ENCODE assay signal across 10 cellular contexts in genomic region chr6:167856999-167857660, GRCh38. TPM values are rescaled to one million over a fixed set of nuclear protein-coding genes. Genes with fewer than 3 reads are reported as not detected.
A peak's percentile ranks its signal among the peaks of the same experiment; 100 is the strongest.
DNase-seq lines count a peak whose midpoint lies in the region; ATAC-seq, FAIRE-seq and TF ChIP-seq lines count a peak whose summit lies in the region.
"Had no signal": no experiment of that assay in that cellular context is flagged by ENCODE, and none has a peak within 500 bp of the region (broad histone marks: within the 10 kb centered on the region; RNA-seq: fewer than 3 reads in every experiment).

No MANE protein-coding gene starts in this region.

- TF ChIP-seq CTCF in IMR-90 (conservative IDR thresholded peaks at IDR 0.05; ENCODE audit: low read depth, low read length): no peak
- no peak for TF ChIP-seq CTCF in glutamatergic neuron (IDR thresholded peaks at IDR 0.05; ENCODE audit: partially characterized antibody, unreplicated experiment)

- peaks cover 5% of the 10 kb centered on the region for H3K9me3 Mint-ChIP-seq in glutamatergic neuron (ENCODE audit: unreplicated experiment)
- H3K9me3 Mint-ChIP-seq: activated T-helper 1 cell treated with anti-CD3 and anti-CD28 coated beads, Interleukin-12 subunit alpha, Interleukin-12 subunit beta, Interleukin-2, Interleukin-4 antibody, amounts not matched to agents 30 ng/mL and 10 ng/mL and 1 ng/mL, durations not matched to agents 14 hours and 24 hours and 36 hours had no signal

- no peak overlapping the region for H3K23ac ChIP-seq in IMR-90 (ENCODE audit: low read depth, low read length)

- H3K27me3 Mint-ChIP-seq in glutamatergic neuron (ENCODE audit: unreplicated experiment): peaks cover 4% of the 10 kb centered on the region

- no peaks in the 10 kb centered on the region for H3K36me3 ChIP-seq in IMR-90 (ENCODE audit: control insufficient read depth, insufficient read depth, low read length)
- H3K36me3 ChIP-seq in muscle layer of colon (ENCODE audit: insufficient read depth, low read length): no peaks in the 10 kb centered on the region
- H3K36me3 ChIP-seq: esophagus squamous epithelium had no signal

- no peak overlapping the region for H2AK5ac ChIP-seq in IMR-90 (ENCODE audit: low read depth, low read length)

- no peaks in the 10 kb centered on the region; the same call in 1 of the 2 replicates for H4K20me1 ChIP-seq in IMR-90 (ENCODE audit: insufficient read depth, low read length)

- H2AK9ac ChIP-seq in IMR-90 (replicated peaks; ENCODE audit: low read depth, low read length, poor library complexity): no peak overlapping the region

- H3K18ac ChIP-seq in IMR-90 (ENCODE audit: low read depth, low read length): no peak overlapping the region

- H4K5ac ChIP-seq in IMR-90 (ENCODE audit: low read depth, low read length): no peak overlapping the region

- H3K9me3 ChIP-seq in IMR-90 (ENCODE audit: control insufficient read depth, insufficient read depth, low read length) (no peaks in the 10 kb centered on the region), muscle layer of colon (ENCODE audit: low read length) (no peaks in the 10 kb centered on the region)
- H3K9me3 ChIP-seq: esophagus squamous epithelium had no signal

- BruUV-seq in IMR-90 (replicated peaks; lab: Mats Ljungman, UMichigan): no TSS peak

- FAIRE-seq in GM12891 (lab: Jason Lieb, UNC): peak; percentile 66

- POLR2A ChIA-PET in IMR-90 (lab: Charles Lee; ENCODE audit: unreplicated experiment): no interaction called here

- H3K36me3 Mint-ChIP-seq in glutamatergic neuron (ENCODE audit: unreplicated experiment): no peaks in the 10 kb centered on the region

- ATAC-seq in IMR-90 (ENCODE audit: low read depth): peak; percentile 25; the same call in 1 of the 2 replicates

- dilution Hi-C loops in IMR-90 (cut with HindIII; ENCODE audit: low sequenced_read_pairs, unreplicated experiment): no loop called here

- H3K4me3 ChIP-seq in IMR-90 (ENCODE audit: insufficient read depth, low read depth, low read length): no peak overlapping the region
- H3K4me3 ChIP-seq in muscle layer of colon (ENCODE audit: low read depth in 1 of 2, low read length in 2 of 2): no peak overlapping the region
- H3K4me3 ChIP-seq: esophagus squamous epithelium had no signal

- in situ Hi-C loops in IMR-90 (cut with MboI; ENCODE audit: low sequenced_read_pairs): no loop called here

- H3K9ac ChIP-seq in IMR-90 (ENCODE audit: low read depth, low read length): no peak overlapping the region
- no peak overlapping the region for H3K9ac ChIP-seq in muscle layer of colon (ENCODE audit: low read length)

- no peak overlapping the region for H3K4ac ChIP-seq in IMR-90 (ENCODE audit: low read depth, low read length)

- 33% methylated on average over 1 of the region's 5 CpGs; no CpG with 5 or more reads in 1 of the 2 experiments for WGBS in IMR-90 (ENCODE audit: extremely low coverage in 2 of 2, insufficient read length in 1 of 2), 2 experiments

- peaks cover 68% of the 10 kb centered on the region for H3K4me1 Mint-ChIP-seq in glutamatergic neuron (ENCODE audit: low read depth, unreplicated experiment)

- H2BK5ac ChIP-seq in IMR-90 (ENCODE audit: low read depth, low read length, poor library complexity, severe bottlenecking): peak overlapping the region; percentile 20

- no peak for TF ChIP-seq RAD21 in IMR-90 (IDR thresholded peaks at IDR 0.05; ENCODE audit: low read length)

- H2BK20ac ChIP-seq in IMR-90 (ENCODE audit: low read depth, low read length): no peak overlapping the region

- CTCF ChIA-PET in IMR-90 (lab: Yijun Ruan, JAX): no interaction called here

- no peak overlapping the region for H4K91ac ChIP-seq in IMR-90 (ENCODE audit: insufficient read depth, low read depth, low read length)

- no peak overlapping the region; a peak in 1 of 4 replicates for H4K8ac ChIP-seq in IMR-90 (ENCODE audit: low read depth in 2 of 2, low read length in 2 of 2)

- H2BK15ac ChIP-seq in IMR-90 (ENCODE audit: low read depth, low read length): no peak overlapping the region

- H3K56ac ChIP-seq in IMR-90 (ENCODE audit: extremely low read depth, insufficient read depth, low read length): no peak overlapping the region

- peaks cover 3 to 15% of the 10 kb centered on the region in 2 experiments; a peak in 3 of 4 replicates for H3K79me1 ChIP-seq in IMR-90 (ENCODE audit: low read depth in 1 of 2, low read length in 2 of 2)

- no peak overlapping the region for H2AFZ ChIP-seq in IMR-90 (replicated peaks; ENCODE audit: low read length, poor library complexity)

- TF ChIP-seq POLR2A in GM12891 (IDR thresholded peaks at IDR 0.05; ENCODE audit: low read depth, low read length): no peak
- TF ChIP-seq POLR2A in IMR-90 (IDR thresholded peaks at IDR 0.05; ENCODE audit: low read depth, low read length): no peak

- H3K14ac ChIP-seq in IMR-90 (replicated peaks; ENCODE audit: low read depth, low read length): no peak overlapping the region

- H3K9me1 ChIP-seq in IMR-90 (ENCODE audit: insufficient read depth, low read length): peaks cover 2% of the 10 kb centered on the region; the same call in 1 of the 2 replicates

- no peak overlapping the region for H3K4me3 Mint-ChIP-seq in glutamatergic neuron (ENCODE audit: unreplicated experiment)
- H3K4me3 Mint-ChIP-seq: activated T-helper 1 cell treated with anti-CD3 and anti-CD28 coated beads, Interleukin-12 subunit alpha, Interleukin-12 subunit beta, Interleukin-2, Interleukin-4 antibody, amounts not matched to agents 30 ng/mL and 10 ng/mL and 1 ng/mL, durations not matched to agents 14 hours and 24 hours and 36 hours had no signal

- H3K4me1 ChIP-seq in IMR-90 (ENCODE audit: control insufficient read depth, insufficient read depth, low read length) (no peaks in the 10 kb centered on the region), muscle layer of colon (ENCODE audit: insufficient read depth, low read length) (peaks cover 63% of the 10 kb centered on the region)

- no peak overlapping the region for H2BK120ac ChIP-seq in IMR-90 (ENCODE audit: low read depth, low read length)

- DNase-seq in GM12891 (ENCODE audit: insufficient read length, low spot score): no peak
- peak; percentile 71 for DNase-seq in IMR-90
- peak; percentile 25 to 77 for DNase-seq in dermis microvascular lymphatic vessel endothelial cell (ENCODE audit: low read depth in 2 of 2)
- DNase-seq in ureter (ENCODE audit: low spot score): no peak
- DNase-seq in ecto neural progenitor cell (ENCODE audit: low spot score): no peak
- no peak for DNase-seq in glutamatergic neuron
- DNase-seq in dedifferentiated amniotic fluid mesenchymal stem cell (ENCODE audit: extremely low spot score): no peak
- DNase-seq: esophagus squamous epithelium had no signal

- H3K4me2 ChIP-seq in IMR-90 (ENCODE audit: low read depth, low read length): peak overlapping the region; percentile 28; the same call in 1 of the 2 replicates

- no peaks in the 10 kb centered on the region for H3K27me3 ChIP-seq in IMR-90 (ENCODE audit: control insufficient read depth, insufficient read depth, low read length)
- H3K27me3 ChIP-seq in muscle layer of colon (ENCODE audit: control insufficient read depth in 1 of 2, insufficient read depth in 2 of 2, low read length in 2 of 2): no peaks in the 10 kb centered on the region
- H3K27me3 ChIP-seq: esophagus squamous epithelium had no signal

- H3K27ac ChIP-seq in IMR-90 (ENCODE audit: insufficient read depth, low read length) (no peak overlapping the region), muscle layer of colon (ENCODE audit: low read depth, low read length) (peak overlapping the region; percentile 53)
- H3K27ac ChIP-seq: esophagus squamous epithelium had no signal

- H3K27ac Mint-ChIP-seq in glutamatergic neuron (ENCODE audit: unreplicated experiment): no peak overlapping the region
- H3K27ac Mint-ChIP-seq: activated T-helper 1 cell treated with anti-CD3 and anti-CD28 coated beads, Interleukin-12 subunit alpha, Interleukin-12 subunit beta, Interleukin-2, Interleukin-4 antibody, amounts not matched to agents 30 ng/mL and 10 ng/mL and 1 ng/mL, durations not matched to agents 14 hours and 24 hours and 36 hours had no signal

- intact Hi-C loops in IMR-90 (cut with micrococcal nuclease): no loop called here

TF ChIP-seq in GM12891, 5 proteins besides CTCF, POLR2A, EP300 and RAD21:
- TF ChIP-seq TAF1 (IDR thresholded peaks at IDR 0.05; ENCODE audit: low read depth, low read length) (no peak), POU2F2 (IDR thresholded peaks at IDR 0.05; ENCODE audit: low read depth, low read length) (no peak), PAX5 (IDR thresholded peaks at IDR 0.05; ENCODE audit: insufficient read depth, low read length, severe bottlenecking) (no peak), SPI1 (IDR thresholded peaks at IDR 0.05; ENCODE audit: low read depth, low read length) (no peak), POLR2AphosphoS5 (IDR thresholded peaks at IDR 0.05; ENCODE audit: low read depth, low read length) (no peak)

TF ChIP-seq in IMR-90, 13 proteins besides CTCF, POLR2A, EP300 and RAD21:
- no peak for TF ChIP-seq ELK1 (IDR thresholded peaks at IDR 0.05; ENCODE audit: borderline replicate concordance, low read depth, low read length)
- no peak for TF ChIP-seq CHD1 (IDR thresholded peaks at IDR 0.05; ENCODE audit: low read depth, low read length)
- TF ChIP-seq SMC3 (IDR thresholded peaks at IDR 0.05; ENCODE audit: low read depth, low read length): no peak
- no peak for TF ChIP-seq USF2 (IDR thresholded peaks at IDR 0.05; ENCODE audit: low read depth, low read length)
- TF ChIP-seq NFE2L2 (IDR thresholded peaks at IDR 0.05; ENCODE audit: low read depth, low read length): no peak

RNA-seq across cellular contexts. Expression of gene AFDN, which starts 30.4 kb away (rescaled TPM):
- polyA plus RNA-seq in GM12891 (2012; ENCODE audit: low read depth, missing spikeins): 26.3 TPM
- 20.8 and 23.3 TPM in 2 replicates for total RNA-seq in IMR-90 (2012; rRNA removed)
- polyA plus RNA-seq in IMR-90 (2012; rRNA removed): 11.6 and 12.4 TPM in 2 replicates
- 3.8 and 5.4 TPM in 2 replicates for polyA plus RNA-seq in IMR-90 (2012; cell fraction: cytosol; rRNA removed)
- polyA plus RNA-seq in IMR-90 (2012; cell fraction: nucleus; rRNA removed; ENCODE audit: low replicate concordance): 13.6 and 53.3 TPM in 2 replicates
- total RNA-seq in dermis microvascular lymphatic vessel endothelial cell: 98.2 and 124 TPM in 2 replicates
- 168 TPM for total RNA-seq in ureter
- 552 TPM for total RNA-seq in glutamatergic neuron (ENCODE audit: unreplicated experiment)

Comparison
In these comparisons a context has a peak if more than half of its experiments do, and no peak if none do; other contexts are left out.
1. DNase-seq: peak in IMR-90 (single experiment) and dermis microvascular lymphatic vessel endothelial cell (2 of 2); none in GM12891 (single experiment), ureter (single experiment), ecto neural progenitor cell (single experiment), glutamatergic neuron (single experiment) and dedifferentiated amniotic fluid mesenchymal stem cell (single experiment).